ENCODE assay signal across 16 cellular contexts in genomic region chr17:65463242-65463641, GRCh38.
A peak's percentile ranks its signal among the peaks of the same experiment; 100 is the strongest.
DNase-seq lines count a peak whose midpoint lies in the region; ATAC-seq and TF ChIP-seq lines count a peak whose summit lies in the region.
"Had no signal": no experiment of that assay in that cellular context is flagged by ENCODE, and none has a peak within 500 bp of the region (broad histone marks: within the 10 kb centered on the region; RNA-seq: fewer than 3 reads in every experiment).

No MANE protein-coding gene starts in this region.

- peak; percentile 69 for TF ChIP-seq EP300 in stomach (IDR thresholded peaks at IDR 0.05)

- CTCF ChIA-PET in RWPE1 (lab: Yijun Ruan, JAX): no interaction called here

- H3K4ac ChIP-seq in mesendoderm (ENCODE audit: low read depth, low read length): no peak overlapping the region

- POLR2A ChIA-PET in RWPE1 (lab: Yijun Ruan, JAX; ENCODE audit: low non-redundant PET): no interaction called here

- 40% methylated on average over 1 of the region's 9 CpGs for WGBS in right lobe of liver (ENCODE audit: insufficient coverage, low coverage, low lambda C conversion rate, missing lambda C conversion rate)
- 51 to 68% (median 57%) methylated on average over 7 to 9 of the region's 9 CpGs for WGBS in stomach, 5 donors
- WGBS in mesendoderm (ENCODE audit: extremely low coverage, insufficient coverage, low lambda C conversion rate): no CpG with 5 or more reads among the region's 9 CpGs

- no peak overlapping the region for H2AK5ac ChIP-seq in mesendoderm (ENCODE audit: low read length)

- H3K4me2 ChIP-seq in mesendoderm (ENCODE audit: low read length): no peak overlapping the region

- H3K27me3 ChIP-seq in right lobe of liver (no peaks in the 10 kb centered on the region), stomach (peaks cover 0 to 7% (median 0%) of the 10 kb centered on the region in 3 donors), mesendoderm (ENCODE audit: insufficient read depth, low read length, poor library complexity) (no peaks in the 10 kb centered on the region)

- TF ChIP-seq POLR2A in right lobe of liver (IDR thresholded peaks at IDR 0.05) (no peak), stomach (IDR thresholded peaks at IDR 0.05) (no peak)

- no peaks in the 10 kb centered on the region for H3K79me2 ChIP-seq in mesendoderm (ENCODE audit: control insufficient read depth, insufficient read depth, low read length)

- H3K56ac ChIP-seq in mesendoderm (ENCODE audit: low read length): no peak overlapping the region

- peak overlapping the region; percentile 62 for H3K27ac ChIP-seq in RWPE1
- no peak overlapping the region for H3K27ac ChIP-seq in right lobe of liver
- H3K27ac ChIP-seq in stomach: peak overlapping the region in 2 of 5 donors; percentile 11 to 54
- H3K27ac ChIP-seq in mesendoderm (ENCODE audit: low read depth, low read length): no peak overlapping the region
- H3K27ac ChIP-seq: neutrophil had no signal

- H3K4me3 ChIP-seq in right lobe of liver (no peak overlapping the region), stomach (no peak overlapping the region), mesendoderm (ENCODE audit: low read length) (no peak overlapping the region)

- H3K9me3 ChIP-seq in right lobe of liver: no peaks in the 10 kb centered on the region
- no peaks in the 10 kb centered on the region for H3K9me3 ChIP-seq in stomach
- H3K9me3 ChIP-seq: neutrophil had no signal

- H4K8ac ChIP-seq in mesendoderm (ENCODE audit: low read depth, low read length): no peak overlapping the region

- H3K4me1 ChIP-seq in right lobe of liver (no peaks in the 10 kb centered on the region), stomach (no peaks in the 10 kb centered on the region), mesendoderm (ENCODE audit: control insufficient read depth, low read depth, low read length) (peaks cover 9% of the 10 kb centered on the region)

- H3K9ac ChIP-seq in mesendoderm (ENCODE audit: low read length): no peak overlapping the region

- no peak overlapping the region for H4K5ac ChIP-seq in mesendoderm (ENCODE audit: low read length)

- TF ChIP-seq CTCF in RWPE1 (conservative IDR thresholded peaks at IDR 0.05; ENCODE audit: low read depth) (no peak), right lobe of liver (IDR thresholded peaks at IDR 0.05) (no peak), stomach (IDR thresholded peaks at IDR 0.05) (no peak)

- H3K79me1 ChIP-seq in mesendoderm (ENCODE audit: low read length): no peaks in the 10 kb centered on the region

- H2BK5ac ChIP-seq in mesendoderm (ENCODE audit: low read length): no peak overlapping the region

- no peaks in the 10 kb centered on the region for H3K36me3 ChIP-seq in right lobe of liver
- no peaks in the 10 kb centered on the region for H3K36me3 ChIP-seq in stomach
- H3K36me3 ChIP-seq in mesendoderm (ENCODE audit: control insufficient read depth, insufficient read depth, low read length): no peaks in the 10 kb centered on the region
- H3K36me3 ChIP-seq: neutrophil had no signal

- ATAC-seq in esophagus mucosa (peak; percentile 18), right lobe of liver (peak in 3 of 4 donors; percentile 46 to 56 (median 55)), HG03045 (IDR thresholded peaks at IDR 0.05; ENCODE audit: unreplicated experiment) (no peak), GM18873 (IDR thresholded peaks at IDR 0.05; ENCODE audit: low FRiP score, unreplicated experiment) (no peak)
- ATAC-seq: activated naive CD4-positive, alpha-beta T cell treated with anti-CD3 and anti-CD28 coated beads, Interleukin-2, amount 50 U/mL, for 72 hours had no signal

- no peak overlapping the region for H3K23ac ChIP-seq in mesendoderm (ENCODE audit: low read length)

- DNase-seq in RWPE1 (ENCODE audit: low spot score) (peak; percentile 29), right lobe of liver (no peak), stomach (peak; percentile 26), mesendoderm (no peak), SW 1271 (lab: John Stamatoyannopoulos, UW) (no peak)
- DNase-seq: activated B cell treated with CpG ODN at 0.5 μM for 24 hours; activated CD8-positive, alpha-beta memory T cell treated with anti-CD3 and anti-CD28 coated beads, Interleukin-2, amount 50 U/mL, for 48 hours; DMS79; glutamatergic neuron; GOT3; NCI-H2107 had no signal

- H3K18ac ChIP-seq in mesendoderm (ENCODE audit: low read length): no peak overlapping the region

- no peak overlapping the region for H2BK120ac ChIP-seq in mesendoderm (ENCODE audit: low read depth, low read length)

- H2BK15ac ChIP-seq in mesendoderm (replicated peaks; ENCODE audit: low read depth): no peak overlapping the region

- intact Hi-C loops in right lobe of liver (cut with DNase I) (no loop called here), stomach (cut with DNase I; ENCODE audit: low total_unique reads) (no loop called here)

Comparison
In these comparisons a context has a peak if more than half of its experiments do, and no peak if none do; other contexts are left out.
1. DNase-seq: peak in RWPE1 (single experiment) and stomach (single experiment); none in right lobe of liver (0 of 3), mesendoderm (single experiment) and SW 1271 (0 of 2).
2. ATAC-seq: peak in esophagus mucosa (single experiment) and right lobe of liver (3 of 4); none in HG03045 (single experiment) and GM18873 (single experiment).